In the genomic region with DNA sequence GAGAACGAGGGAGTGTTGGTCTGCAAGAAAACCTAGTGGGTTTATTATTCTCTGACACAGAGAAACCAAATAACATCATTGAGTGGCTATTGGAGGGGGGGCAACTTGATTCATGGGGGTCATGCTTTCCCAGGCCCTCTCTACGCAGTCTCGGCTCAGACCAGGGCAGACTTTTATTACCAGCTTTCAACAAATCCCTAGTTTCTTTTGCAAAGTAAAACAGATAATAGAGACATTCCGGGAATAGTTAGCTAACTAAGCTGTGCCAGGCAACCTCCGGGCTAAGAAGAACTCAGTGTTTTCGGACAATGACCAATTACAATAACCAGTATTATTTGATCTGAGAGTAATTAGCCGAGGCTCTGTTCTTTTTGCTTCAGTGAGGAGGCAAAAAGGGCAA, we compare ENCODE assay signal across 19 cellular contexts.
DNase-seq lines count a peak whose midpoint lies in the region; ATAC-seq and TF ChIP-seq lines count a peak whose summit lies in the region.
"Had no signal": no experiment of that assay in that cellular context is flagged by ENCODE, and none has a peak within 500 bp of the region (broad histone marks: within the 10 kb centered on the region; RNA-seq: fewer than 3 reads in every experiment).

No MANE protein-coding gene starts in this region.

- H3K4me3 Mint-ChIP-seq in brain, result peak overlapping the region in 2 of 5 experiments; percentile 12 to 48
- peak overlapping the region; percentile 4 for H3K4me3 Mint-ChIP-seq in neural progenitor cell

- no peak overlapping the region for H2AFZ ChIP-seq in hepatocyte
- H2AFZ ChIP-seq in neural progenitor cell (replicated peaks), result no peak overlapping the region

- no peaks in the 10 kb centered on the region for H3K9me2 ChIP-seq in hepatocyte (replicated peaks; ENCODE audit: insufficient read depth)

- H3K27me3 ChIP-seq in hepatocyte, result no peaks in the 10 kb centered on the region
- no peaks in the 10 kb centered on the region for H3K27me3 ChIP-seq in neural progenitor cell
- H3K27me3 ChIP-seq: BLaER1 treated with 17β-estradiol and CSF1 and Interleukin-3, amounts not matched to agents 10 nM and 100 nM had no signal

- no peaks in the 10 kb centered on the region for H3K79me2 ChIP-seq in hepatocyte
- no peaks in the 10 kb centered on the region for H3K79me2 ChIP-seq in neural progenitor cell (ENCODE audit: low read depth)

- 29% methylated on average over 7 of the region's 7 CpGs for WGBS in hepatocyte (ENCODE audit: low lambda C conversion rate, missing lambda C conversion rate)

- H3F3A ChIP-seq in neural progenitor cell (ENCODE audit: low read depth), result peaks cover 27% of the 10 kb centered on the region

- H3K36me3 Mint-ChIP-seq in brain (no peaks in the 10 kb centered on the region), neural progenitor cell (no peaks in the 10 kb centered on the region)

- H3K27ac ChIP-seq in hepatocyte (peak overlapping the region; percentile 7), neural progenitor cell (peak overlapping the region; percentile 73)
- H3K27ac ChIP-seq: 22Rv1; BLaER1 treated with 17β-estradiol and CSF1 and Interleukin-3, amounts not matched to agents 10 nM and 100 nM had no signal

- H3K27ac Mint-ChIP-seq in brain (peak overlapping the region in 3 of 5 experiments; percentile 19 to 84 (median 42)), neural progenitor cell (no peak overlapping the region)

- no peak overlapping the region for H3K9ac ChIP-seq in neural progenitor cell
- H3K9ac ChIP-seq: BLaER1 treated with 17β-estradiol and CSF1 and Interleukin-3, amounts not matched to agents 10 nM and 100 nM had no signal

- H3K4me1 Mint-ChIP-seq in brain, result peaks cover 22% of the 10 kb centered on the region
- H3K4me1 Mint-ChIP-seq in neural progenitor cell, result peaks cover 23% of the 10 kb centered on the region

- H3K27me3 Mint-ChIP-seq in brain (no peaks in the 10 kb centered on the region), neural progenitor cell (ENCODE audit: insufficient read depth, low read depth) (peaks cover 10% of the 10 kb centered on the region)

- H3K9me3 ChIP-seq in hepatocyte (ENCODE audit: low read depth) (no peaks in the 10 kb centered on the region), neural progenitor cell (ENCODE audit: low read depth) (no peaks in the 10 kb centered on the region)
- H3K9me3 ChIP-seq: BLaER1 treated with 17β-estradiol and CSF1 and Interleukin-3, amounts not matched to agents 10 nM and 100 nM had no signal

- H4K20me1 ChIP-seq in hepatocyte (ENCODE audit: insufficient read depth, poor library complexity, severe bottlenecking), result no peaks in the 10 kb centered on the region
- H4K20me1 ChIP-seq in neural progenitor cell (ENCODE audit: low read depth), result no peaks in the 10 kb centered on the region
- H4K20me1 ChIP-seq: BLaER1 treated with 17β-estradiol and CSF1 and Interleukin-3, amounts not matched to agents 10 nM and 100 nM had no signal

- H3K4me3 ChIP-seq in hepatocyte, result no peak overlapping the region
- peak overlapping the region; percentile 22 for H3K4me3 ChIP-seq in neural progenitor cell
- H3K4me3 ChIP-seq: BLaER1 treated with 17β-estradiol and CSF1 and Interleukin-3, amounts not matched to agents 10 nM and 100 nM had no signal

- H3K36me3 ChIP-seq in hepatocyte (replicated peaks; ENCODE audit: insufficient read depth, low read depth) (no peaks in the 10 kb centered on the region), neural progenitor cell (no peaks in the 10 kb centered on the region)
- H3K36me3 ChIP-seq: BLaER1 treated with 17β-estradiol and CSF1 and Interleukin-3, amounts not matched to agents 10 nM and 100 nM had no signal

- ATAC-seq in GM18502 (IDR thresholded peaks at IDR 0.05; ENCODE audit: poor library complexity, unreplicated experiment) (no peak), HG02588 (IDR thresholded peaks at IDR 0.05; ENCODE audit: unreplicated experiment) (no peak)

- H3K9me3 Mint-ChIP-seq in brain, result peaks cover 0 to 8% (median 0%) of the 10 kb centered on the region in 5 experiments
- no peaks in the 10 kb centered on the region for H3K9me3 Mint-ChIP-seq in neural progenitor cell

- TF ChIP-seq CTCF in brain (conservative IDR thresholded peaks at IDR 0.05) (no peak), hepatocyte (IDR thresholded peaks at IDR 0.05; ENCODE audit: poor library complexity) (no peak), neural progenitor cell (IDR thresholded peaks at IDR 0.05) (no peak)

- DNase-seq in Ammon's horn (ENCODE audit: low spot score) (peak; percentile 31), hepatocyte (ENCODE audit: low spot score) (no peak), neural progenitor cell (ENCODE audit: low spot score) (peak; percentile 85), inferior parietal cortex (ENCODE audit: extremely low spot score) (no peak)
- DNase-seq in activated CD4-positive, alpha-beta T cell treated with anti-CD3 and anti-CD28 coated beads for 1 hour, result no peak
- DNase-seq: HCEC 1CT, KG1, NCI-H1092, NCI-H1694, NCI-H2107, NCI-H226, NCI-H526, OCI-M1, RPMI8226 had no signal

- H3K4me2 ChIP-seq in hepatocyte (peak overlapping the region; percentile 55), neural progenitor cell (peak overlapping the region; percentile 70)
- H3K4me2 ChIP-seq: BLaER1 treated with 17β-estradiol and CSF1 and Interleukin-3, amounts not matched to agents 10 nM and 100 nM had no signal

- peaks cover 11% of the 10 kb centered on the region for H3K4me1 ChIP-seq in hepatocyte (ENCODE audit: insufficient read depth)
- peaks cover 36% of the 10 kb centered on the region for H3K4me1 ChIP-seq in neural progenitor cell

Comparison
In these comparisons a context has a peak if more than half of its experiments do, and no peak if none do; other contexts are left out.
1. DNase-seq: peak in Ammon's horn (single experiment) and neural progenitor cell (single experiment); none in hepatocyte (single experiment), inferior parietal cortex (single experiment) and activated CD4-positive, alpha-beta T cell treated with anti-CD3 and anti-CD28 coated beads for 1 hour (single experiment).